ENCODE assay signal across 7 cellular contexts in genomic region chr1:204565617-204566582, GRCh38. TPM values are rescaled to one million over a fixed set of nuclear protein-coding genes. Genes with fewer than 3 reads are reported as not detected.
DNase-seq lines count a peak whose midpoint lies in the region; ATAC-seq and TF ChIP-seq lines count a peak whose summit lies in the region.

No MANE protein-coding gene starts in this region.

- no peak overlapping the region for H3K18ac ChIP-seq in IMR-90 (ENCODE audit: low read depth, low read length)

- TF ChIP-seq POLR2A in IMR-90 (IDR thresholded peaks at IDR 0.05; ENCODE audit: low read depth, low read length) (no peak), erythroblast (IDR thresholded peaks at IDR 0.05; ENCODE audit: low read length) (no peak), testis (IDR thresholded peaks at IDR 0.05) (no peak)

- no peaks in the 10 kb centered on the region for H4K20me1 ChIP-seq in IMR-90 (ENCODE audit: insufficient read depth, low read length)

- peak; percentile 81 for DNase-seq in IMR-90
- peak; percentile 72 for DNase-seq in NOMO-1 treated with DMSO at 0.1 percent for 48 hours (lab: John Stamatoyannopoulos, UW; ENCODE audit: unreplicated experiment)
- DNase-seq in activated CD8-positive, alpha-beta memory T cell treated with anti-CD3 and anti-CD28 coated beads, Interleukin-2, amount 50 U/mL, for 4 hours: peak; percentile 43
- DNase-seq in erythroblast (lab: John Stamatoyannopoulos, UW): peak; percentile 92 to 93
- DNase-seq in natural killer cell treated with Interleukin-12 subunit alpha and Interleukin-12 subunit beta and Interleukin-15 and Interleukin-18, amount 100 ng/mL, for 72 hours (ENCODE audit: low spot score): no peak
- DNase-seq in testis: peak; percentile 68

- H4K8ac ChIP-seq in IMR-90 (ENCODE audit: low read depth in 2 of 2, low read length in 2 of 2): no peak overlapping the region

- POLR2A ChIA-PET in IMR-90 (lab: Charles Lee; ENCODE audit: unreplicated experiment): no interaction called here

- no peak overlapping the region for H3K4me2 ChIP-seq in IMR-90 (ENCODE audit: low read depth, low read length)

- H3K27me3 Mint-ChIP-seq in natural killer cell treated with Interleukin-12 subunit alpha and Interleukin-12 subunit beta and Interleukin-15 and Interleukin-18, amount 100 ng/mL, for 72 hours: no peaks in the 10 kb centered on the region

- no TSS peak for BruUV-seq in IMR-90 (replicated peaks; lab: Mats Ljungman, UMichigan)

- H3K9me3 Mint-ChIP-seq in natural killer cell treated with Interleukin-12 subunit alpha and Interleukin-12 subunit beta and Interleukin-15 and Interleukin-18, amount 100 ng/mL, for 72 hours: no peaks in the 10 kb centered on the region

- no peak overlapping the region for H3K9ac ChIP-seq in IMR-90 (ENCODE audit: low read depth, low read length)

- H3K36me3 ChIP-seq in IMR-90 (ENCODE audit: control insufficient read depth, insufficient read depth, low read length): no peaks in the 10 kb centered on the region
- H3K36me3 ChIP-seq in testis (ENCODE audit: low read depth, missing control alignments): no peaks in the 10 kb centered on the region

- H3K4me3 ChIP-seq in IMR-90 (ENCODE audit: insufficient read depth, low read depth, low read length) (no peak overlapping the region), testis (no peak overlapping the region)

- H3K4ac ChIP-seq in IMR-90 (ENCODE audit: low read depth, low read length): peak overlapping the region; percentile 36; the same call in 1 of the 2 replicates

- peaks cover 2% of the 10 kb centered on the region; the same call in 1 of the 2 replicates for H3K9me1 ChIP-seq in IMR-90 (ENCODE audit: insufficient read depth, low read length)

- H4K91ac ChIP-seq in IMR-90 (ENCODE audit: insufficient read depth, low read depth, low read length): no peak overlapping the region

- CTCF ChIA-PET in IMR-90 (lab: Yijun Ruan, JAX): interaction anchor here (0.6 to 2.8 kb wide), 9 partner anchors 12 to 885 kb away, joined by 3 to 41 read pairs (median 3); no protein-coding TSS in a partner anchor

- no peak overlapping the region for H2BK5ac ChIP-seq in IMR-90 (ENCODE audit: low read depth, low read length, poor library complexity, severe bottlenecking)

- H3K14ac ChIP-seq in IMR-90 (replicated peaks; ENCODE audit: low read depth, low read length): no peak overlapping the region

- 40% methylated on average over 1 of the region's 13 CpGs; no CpG with 5 or more reads in 1 of the 2 experiments for WGBS in IMR-90 (ENCODE audit: extremely low coverage in 2 of 2, insufficient read length in 1 of 2), 2 experiments
- WGBS in testis, 2 donors: 56% methylated on average over 13 of the region's 13 CpGs

- H2AK5ac ChIP-seq in IMR-90 (ENCODE audit: low read depth, low read length): no peak overlapping the region

- H4K5ac ChIP-seq in IMR-90 (ENCODE audit: low read depth, low read length): no peak overlapping the region

- H3K23ac ChIP-seq in IMR-90 (ENCODE audit: low read depth, low read length): no peak overlapping the region

- H3K56ac ChIP-seq in IMR-90 (ENCODE audit: extremely low read depth, insufficient read depth, low read length): no peak overlapping the region

- TF ChIP-seq CTCF in GM12873 (IDR thresholded peaks at IDR 0.05; ENCODE audit: insufficient read depth, low read depth, low read length, missing control alignments) (peak; percentile 68), IMR-90 (conservative IDR thresholded peaks at IDR 0.05; ENCODE audit: low read depth, low read length) (peak; percentile 80), testis (IDR thresholded peaks at IDR 0.05) (peak; percentile 46 to 68 (median 60))

- no peaks in the 10 kb centered on the region for H3K27me3 ChIP-seq in IMR-90 (ENCODE audit: control insufficient read depth, insufficient read depth, low read length)
- no peaks in the 10 kb centered on the region for H3K27me3 ChIP-seq in testis

- no peaks in the 10 kb centered on the region for H3K9me3 ChIP-seq in IMR-90 (ENCODE audit: control insufficient read depth, insufficient read depth, low read length)
- H3K9me3 ChIP-seq in testis: no peaks in the 10 kb centered on the region

- in situ Hi-C loops in IMR-90 (cut with MboI; ENCODE audit: low sequenced_read_pairs): loop anchor here (5.0 kb wide), 1 partner anchor 241 kb away; no protein-coding TSS in a partner anchor

- no peaks in the 10 kb centered on the region for H3K79me1 ChIP-seq in IMR-90 (ENCODE audit: low read depth in 1 of 2, low read length in 2 of 2)

- H3K4me3 Mint-ChIP-seq in natural killer cell treated with Interleukin-12 subunit alpha and Interleukin-12 subunit beta and Interleukin-15 and Interleukin-18, amount 100 ng/mL, for 72 hours: no peak overlapping the region

- intact Hi-C loops in IMR-90 (cut with micrococcal nuclease) (loop anchor here (1.0 to 5.0 kb wide), 3 partner anchors 181 to 241 kb away; no protein-coding TSS in a partner anchor), testis (cut with DNase I; ENCODE audit: low total_unique reads) (no loop called here)

- peaks cover 9% of the 10 kb centered on the region for H3K36me3 Mint-ChIP-seq in natural killer cell treated with Interleukin-12 subunit alpha and Interleukin-12 subunit beta and Interleukin-15 and Interleukin-18, amount 100 ng/mL, for 72 hours

- H2BK15ac ChIP-seq in IMR-90 (ENCODE audit: low read depth, low read length): no peak overlapping the region

- ATAC-seq in IMR-90 (ENCODE audit: low read depth): peak; percentile 95
- peak; percentile 82 to 84 for ATAC-seq in natural killer cell treated with Interleukin-12 subunit alpha and Interleukin-12 subunit beta and Interleukin-15 and Interleukin-18, amount 100 ng/mL, for 72 hours

- peaks cover 24 to 31% of the 10 kb centered on the region in 2 donors for H3K4me1 Mint-ChIP-seq in natural killer cell treated with Interleukin-12 subunit alpha and Interleukin-12 subunit beta and Interleukin-15 and Interleukin-18, amount 100 ng/mL, for 72 hours (ENCODE audit: low read depth in 2 of 2)

- TF ChIP-seq RAD21 in IMR-90 (IDR thresholded peaks at IDR 0.05; ENCODE audit: low read length): peak; percentile 82

- dilution Hi-C loops in IMR-90 (cut with HindIII; ENCODE audit: low sequenced_read_pairs, unreplicated experiment): no loop called here

- H2BK120ac ChIP-seq in IMR-90 (ENCODE audit: low read depth, low read length): no peak overlapping the region

- peak overlapping the region; percentile 4 for H2AFZ ChIP-seq in IMR-90 (replicated peaks; ENCODE audit: low read length, poor library complexity)

- H3K27ac ChIP-seq in IMR-90 (ENCODE audit: insufficient read depth, low read length): no peak overlapping the region
- no peak overlapping the region for H3K27ac ChIP-seq in testis

- H2AK9ac ChIP-seq in IMR-90 (replicated peaks; ENCODE audit: low read depth, low read length, poor library complexity): no peak overlapping the region

- H3K27ac Mint-ChIP-seq in natural killer cell treated with Interleukin-12 subunit alpha and Interleukin-12 subunit beta and Interleukin-15 and Interleukin-18, amount 100 ng/mL, for 72 hours: peak overlapping the region in 1 of 2 donors; percentile 49

- H2BK20ac ChIP-seq in IMR-90 (ENCODE audit: low read depth, low read length): no peak overlapping the region

- H3K4me1 ChIP-seq in IMR-90 (ENCODE audit: control insufficient read depth, insufficient read depth, low read length) (no peaks in the 10 kb centered on the region), testis (no peaks in the 10 kb centered on the region)

TF ChIP-seq in IMR-90, 13 proteins besides CTCF, POLR2A, EP300 and RAD21:
- TF ChIP-seq CHD1 (IDR thresholded peaks at IDR 0.05; ENCODE audit: low read depth, low read length): no peak
- peak; percentile 29; the same call in 1 of the 2 replicates for TF ChIP-seq USF2 (IDR thresholded peaks at IDR 0.05; ENCODE audit: low read depth, low read length)
- no peak for TF ChIP-seq MAFK (IDR thresholded peaks at IDR 0.05; ENCODE audit: low read depth, low read length)
- TF ChIP-seq SMC3 (IDR thresholded peaks at IDR 0.05; ENCODE audit: low read depth, low read length): peak; percentile 85
- no peak for TF ChIP-seq NFE2L2 (IDR thresholded peaks at IDR 0.05; ENCODE audit: low read depth, low read length)
- peak; percentile 88 for TF ChIP-seq CEBPB (IDR thresholded peaks at IDR 0.05; ENCODE audit: low read depth, low read length)
- TF ChIP-seq MAZ (IDR thresholded peaks at IDR 0.05; ENCODE audit: borderline replicate concordance, low read depth, low read length): peak; percentile 38; the same call in 1 of the 2 replicates

RNA-seq across cellular contexts. Expression of gene MDM4, which starts 49.7 kb away (rescaled TPM):
- 19.2 and 20.1 TPM in 2 replicates for total RNA-seq in IMR-90 (2012; rRNA removed)
- 3.7 and 7.4 TPM in 2 replicates for polyA plus RNA-seq in IMR-90 (2012; rRNA removed)
- polyA plus RNA-seq in IMR-90 (2012; cell fraction: cytosol; rRNA removed): 0.76 and 1.6 TPM in 2 replicates
- polyA plus RNA-seq in IMR-90 (2012; cell fraction: nucleus; rRNA removed; ENCODE audit: low replicate concordance): 9.4 and 42.7 TPM in 2 replicates
- total RNA-seq in natural killer cell treated with Interleukin-12 subunit alpha and Interleukin-12 subunit beta and Interleukin-15 and Interleukin-18, amount 100 ng/mL, for 72 hours: 100 to 1,000 TPM; 104 to 151 TPM
- total RNA-seq in testis: 100 to 1,000 TPM in 1 of 2 donors, 10 to 100 TPM in 1; 96.2 to 110 TPM
- polyA plus RNA-seq in testis (ENCODE audit: insufficient read depth, low read depth, low replicate concordance): 43.3 TPM
